In the genomic region with DNA sequence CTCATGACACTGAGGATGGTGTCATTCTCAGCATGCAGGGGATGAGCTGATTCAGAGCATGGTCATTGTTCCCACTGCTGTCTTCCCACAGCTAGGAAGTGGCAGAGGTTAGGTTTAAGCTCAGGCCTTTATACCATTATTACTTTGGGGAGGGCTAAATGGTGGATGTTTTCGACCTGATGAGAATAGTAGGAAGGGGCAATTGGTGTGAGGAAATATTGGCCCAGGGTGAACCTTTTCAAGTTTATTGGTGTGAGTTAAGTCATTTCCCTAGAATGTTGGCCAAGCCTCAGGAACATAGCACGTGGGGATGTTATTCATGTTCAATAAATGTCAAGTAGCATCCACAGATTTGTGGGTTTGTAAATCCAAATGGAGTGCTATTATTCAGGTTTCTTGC, we compare ENCODE assay signal across 18 cellular contexts. TPM values are rescaled to one million over a fixed set of nuclear protein-coding genes. Genes with fewer than 3 reads are reported as not detected.
A peak's percentile ranks its signal among the peaks of the same experiment; 100 is the strongest.
DNase-seq lines count a peak whose midpoint lies in the region; ATAC-seq, FAIRE-seq and TF ChIP-seq lines count a peak whose summit lies in the region.
"Had no signal": no experiment of that assay in that cellular context is flagged by ENCODE, and none has a peak within 500 bp of the region (broad histone marks: within the 10 kb centered on the region; RNA-seq: fewer than 3 reads in every experiment).

No MANE protein-coding gene starts in this region.

- H3K36me3 Mint-ChIP-seq in naive thymus-derived CD8-positive, alpha-beta T cell = peaks cover 0 to 3% (median 2%) of the 10 kb centered on the region in 3 donors
- no peaks in the 10 kb centered on the region for H3K36me3 Mint-ChIP-seq in activated T-helper 2 cell treated with anti-CD3 and anti-CD28 coated beads, Interferon-gamma antibody, Interleukin-2, Interleukin-4, amounts not matched to agents 10 μg/mL and 5 μg/mL and 100 μg/mL, durations not matched to agents 14 hours and 24 hours and 36 hours (ENCODE audit: low read depth)
- H3K36me3 Mint-ChIP-seq: stimulated activated memory B cell treated with anti-CD40 and anti-IgM and Interleukin-4, amounts not matched to agents 10 μg/mL and 1 μg/mL and 100 μg/mL, for 72 hours had no signal

- TF ChIP-seq POLR2A in gastroesophageal sphincter (IDR thresholded peaks at IDR 0.05) = no peak

- H3K27me3 ChIP-seq in gastroesophageal sphincter = no peaks in the 10 kb centered on the region
- H3K27me3 ChIP-seq: vagina had no signal

- no peak for TF ChIP-seq CTCF in gastroesophageal sphincter (IDR thresholded peaks at IDR 0.05)
- no peak for TF ChIP-seq CTCF in GM10248 (IDR thresholded peaks at IDR 0.05; ENCODE audit: control extremely low read depth, extremely low read depth, low read depth, missing control alignments)

- DNase-seq in EL (peak; percentile 78), RCC 7860 (ENCODE audit: low spot score) (peak; percentile 28), sciatic nerve (ENCODE audit: low spot score) (no peak), DMS79 (lab: John Stamatoyannopoulos, UW) (no peak), GM10248 (ENCODE audit: extremely low spot score) (no peak)
- DNase-seq in naive thymus-derived CD8-positive, alpha-beta T cell = no peak
- DNase-seq in activated T-helper 2 cell treated with anti-CD3 and anti-CD28 coated beads, Interferon-gamma antibody, Interleukin-2, Interleukin-4, amounts not matched to agents 10 μg/mL and 5 μg/mL and 100 μg/mL, durations not matched to agents 14 hours and 24 hours and 36 hours (ENCODE audit: low spot score) = no peak
- DNase-seq: activated CD4-positive, CD25-positive, alpha-beta regulatory T cell treated with anti-CD3 and anti-CD28 coated beads, Interleukin-2, amount 50 U/mL, for 72 hours; C1 segment of cervical spinal cord; midbrain; MM.1S; stimulated activated CD4-positive, alpha-beta T cell treated with anti-CD3 and anti-CD28 coated beads, Interleukin-4, amount 100 ng/mL, for 4 hours had no signal

- H3K4me3 Mint-ChIP-seq in naive thymus-derived CD8-positive, alpha-beta T cell = no peak overlapping the region
- no peak overlapping the region for H3K4me3 Mint-ChIP-seq in activated T-helper 2 cell treated with anti-CD3 and anti-CD28 coated beads, Interferon-gamma antibody, Interleukin-2, Interleukin-4, amounts not matched to agents 10 μg/mL and 5 μg/mL and 100 μg/mL, durations not matched to agents 14 hours and 24 hours and 36 hours (ENCODE audit: low read depth)
- H3K4me3 Mint-ChIP-seq: dendritic cell treated with granulocyte-macrophage colony-stimulating factor and Interleukin-4, amounts not matched to agents 40 ng/mL and 50 ng/mL, for 4 days; stimulated activated memory B cell treated with anti-CD40 and anti-IgM and Interleukin-4, amounts not matched to agents 10 μg/mL and 1 μg/mL and 100 μg/mL, for 72 hours had no signal

- intact Hi-C loops in sciatic nerve (cut with DNase I) = no loop called here
- intact Hi-C loops in activated T-helper 2 cell treated with anti-CD3 and anti-CD28 coated beads, Interferon-gamma antibody, Interleukin-2, Interleukin-4, amounts not matched to agents 10 μg/mL and 5 μg/mL and 100 μg/mL, durations not matched to agents 14 hours and 24 hours and 36 hours (cut with micrococcal nuclease) = loop anchor here (10.0 kb wide), 1 partner anchor 175 kb away; no protein-coding TSS in a partner anchor

- H3K4me3 ChIP-seq in gastroesophageal sphincter = no peak overlapping the region
- H3K4me3 ChIP-seq: vagina had no signal

- no peaks in the 10 kb centered on the region for H3K27me3 Mint-ChIP-seq in naive thymus-derived CD8-positive, alpha-beta T cell
- no peaks in the 10 kb centered on the region for H3K27me3 Mint-ChIP-seq in activated T-helper 2 cell treated with anti-CD3 and anti-CD28 coated beads, Interferon-gamma antibody, Interleukin-2, Interleukin-4, amounts not matched to agents 10 μg/mL and 5 μg/mL and 100 μg/mL, durations not matched to agents 14 hours and 24 hours and 36 hours (ENCODE audit: low read depth)
- H3K27me3 Mint-ChIP-seq: dendritic cell treated with granulocyte-macrophage colony-stimulating factor and Interleukin-4, amounts not matched to agents 40 ng/mL and 50 ng/mL, for 4 days; progenitor cell of endocrine pancreas; stimulated activated memory B cell treated with anti-CD40 and anti-IgM and Interleukin-4, amounts not matched to agents 10 μg/mL and 1 μg/mL and 100 μg/mL, for 72 hours had no signal

- H3K9me3 ChIP-seq in gastroesophageal sphincter = no peaks in the 10 kb centered on the region
- H3K9me3 ChIP-seq: vagina had no signal

- H3K4me1 Mint-ChIP-seq in naive thymus-derived CD8-positive, alpha-beta T cell = peaks cover 29 to 88% (median 74%) of the 10 kb centered on the region in 4 donors
- peaks cover 55% of the 10 kb centered on the region for H3K4me1 Mint-ChIP-seq in activated T-helper 2 cell treated with anti-CD3 and anti-CD28 coated beads, Interferon-gamma antibody, Interleukin-2, Interleukin-4, amounts not matched to agents 10 μg/mL and 5 μg/mL and 100 μg/mL, durations not matched to agents 14 hours and 24 hours and 36 hours (ENCODE audit: low read depth)

- no peak overlapping the region for H3K27ac ChIP-seq in gastroesophageal sphincter
- H3K27ac ChIP-seq: HL-60 had no signal

- H3K27ac Mint-ChIP-seq in naive thymus-derived CD8-positive, alpha-beta T cell = no peak overlapping the region
- no peak overlapping the region for H3K27ac Mint-ChIP-seq in activated T-helper 2 cell treated with anti-CD3 and anti-CD28 coated beads, Interferon-gamma antibody, Interleukin-2, Interleukin-4, amounts not matched to agents 10 μg/mL and 5 μg/mL and 100 μg/mL, durations not matched to agents 14 hours and 24 hours and 36 hours
- H3K27ac Mint-ChIP-seq: progenitor cell of endocrine pancreas; stimulated activated memory B cell treated with anti-CD40 and anti-IgM and Interleukin-4, amounts not matched to agents 10 μg/mL and 1 μg/mL and 100 μg/mL, for 72 hours had no signal

- no peaks in the 10 kb centered on the region for H3K36me3 ChIP-seq in gastroesophageal sphincter
- H3K36me3 ChIP-seq: vagina had no signal

- ATAC-seq in gastroesophageal sphincter = peak; percentile 59
- peak; percentile 54 for ATAC-seq in sciatic nerve
- ATAC-seq in naive thymus-derived CD8-positive, alpha-beta T cell = no peak
- ATAC-seq: stimulated activated memory B cell treated with anti-CD40 and anti-IgM and Interleukin-4, amounts not matched to agents 10 μg/mL and 1 μg/mL and 100 μg/mL, for 72 hours had no signal

- POLR2A ChIA-PET in GM10248 (lab: Yijun Ruan, JAX) = no interaction called here
- POLR2A ChIA-PET in naive thymus-derived CD8-positive, alpha-beta T cell (lab: Charles Lee) = interaction anchor here (0.5 kb wide), 1 partner anchor 9 kb away, joined by 6 read pairs; no protein-coding TSS in a partner anchor

- H3K4me1 ChIP-seq in gastroesophageal sphincter = peaks cover 12 to 65% (median 13%) of the 10 kb centered on the region in 3 donors

- CTCF ChIA-PET in GM10248 (lab: Yijun Ruan, JAX) = no interaction called here

- H3K9me3 Mint-ChIP-seq in naive thymus-derived CD8-positive, alpha-beta T cell = no peaks in the 10 kb centered on the region
- no peaks in the 10 kb centered on the region for H3K9me3 Mint-ChIP-seq in activated T-helper 2 cell treated with anti-CD3 and anti-CD28 coated beads, Interferon-gamma antibody, Interleukin-2, Interleukin-4, amounts not matched to agents 10 μg/mL and 5 μg/mL and 100 μg/mL, durations not matched to agents 14 hours and 24 hours and 36 hours
- H3K9me3 Mint-ChIP-seq: dendritic cell treated with granulocyte-macrophage colony-stimulating factor and Interleukin-4, amounts not matched to agents 40 ng/mL and 50 ng/mL, for 4 days; stimulated activated memory B cell treated with anti-CD40 and anti-IgM and Interleukin-4, amounts not matched to agents 10 μg/mL and 1 μg/mL and 100 μg/mL, for 72 hours had no signal

- TF ChIP-seq EP300 in gastroesophageal sphincter (IDR thresholded peaks at IDR 0.05) = no peak

- FAIRE-seq in RCC 7860 (lab: Jason Lieb, UNC) = no peak

- 20 to 31% methylated on average over 1 of the region's 2 CpGs for WGBS in gastroesophageal sphincter (ENCODE audit: low coverage in 1 of 2), 2 donors

RNA-seq across cellular contexts. Expression of gene ARHGAP26, which starts 59.6 kb away (rescaled TPM):
- 10 to 100 TPM; 15.2 to 41.7 (median 31.7) TPM for total RNA-seq in gastroesophageal sphincter
- 71.6 TPM for total RNA-seq in sciatic nerve
- total RNA-seq in naive thymus-derived CD8-positive, alpha-beta T cell = 10 to 100 TPM; 27.7 to 30.5 TPM
- 10 to 100 TPM in 2 of 3 donors, 1 to 10 TPM in 1; 9.1 to 15.7 (median 11.6) TPM for polyA plus RNA-seq in naive thymus-derived CD8-positive, alpha-beta T cell
- total RNA-seq in activated T-helper 2 cell treated with anti-CD3 and anti-CD28 coated beads, Interferon-gamma antibody, Interleukin-2, Interleukin-4, amounts not matched to agents 10 μg/mL and 5 μg/mL and 100 μg/mL, durations not matched to agents 14 hours and 24 hours and 36 hours = 13.6 and 15.1 TPM in 2 replicates

Comparison
In these comparisons a context has a peak if more than half of its experiments do, and no peak if none do; other contexts are left out.
1. DNase-seq: peak in EL (single experiment) and RCC 7860 (single experiment); none in sciatic nerve (single experiment), DMS79 (single experiment), GM10248 (single experiment), naive thymus-derived CD8-positive, alpha-beta T cell (0 of 10) and activated T-helper 2 cell treated with anti-CD3 and anti-CD28 coated beads, Interferon-gamma antibody, Interleukin-2, Interleukin-4, amounts not matched to agents 10 μg/mL and 5 μg/mL and 100 μg/mL, durations not matched to agents 14 hours and 24 hours and 36 hours (single experiment).
2. ATAC-seq: peak in gastroesophageal sphincter (single experiment) and sciatic nerve (single experiment); none in naive thymus-derived CD8-positive, alpha-beta T cell (0 of 2).